7 cellular contexts compared by ENCODE assay signal in the genomic region with DNA sequence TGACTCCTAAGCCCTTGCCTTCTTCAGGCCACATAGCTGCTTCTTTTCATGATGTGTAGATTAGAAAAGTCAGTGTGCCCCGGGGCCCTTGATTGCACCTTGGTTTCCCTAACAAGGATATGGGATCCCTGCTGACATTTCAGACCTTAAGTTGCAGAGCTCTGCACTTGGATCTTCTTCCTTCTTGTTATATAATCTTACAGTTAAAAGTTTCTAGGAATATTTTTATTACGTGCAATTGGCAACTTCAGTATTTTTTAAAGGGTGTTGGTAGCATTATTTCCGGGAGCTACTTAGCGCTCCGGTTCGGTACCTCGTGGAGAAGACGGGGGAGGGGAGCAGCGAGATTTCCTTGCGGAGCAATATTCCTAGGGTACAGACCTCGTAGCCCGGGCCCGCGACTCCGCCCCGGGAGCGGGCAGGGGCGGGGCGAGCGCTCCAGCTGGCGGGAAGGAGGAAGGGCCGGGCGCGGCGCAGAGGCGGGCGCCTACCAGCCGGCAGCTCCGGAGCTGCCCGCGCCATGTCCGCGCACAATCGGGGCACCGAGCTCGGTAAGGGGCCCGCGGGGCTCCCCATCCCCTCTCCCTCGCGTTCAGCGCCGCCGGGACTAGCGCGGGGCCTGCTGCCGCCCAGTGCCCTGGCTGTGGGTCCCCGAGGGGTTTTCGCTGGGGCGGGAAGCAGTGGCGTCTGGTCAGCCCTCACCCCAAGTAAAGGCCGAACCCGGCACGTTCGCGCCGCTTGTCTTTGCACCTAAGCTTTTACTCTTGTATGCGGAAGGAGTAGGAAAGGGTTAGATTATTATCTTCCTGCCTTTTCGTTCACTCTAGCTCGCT. TPM values are rescaled to one million over a fixed set of nuclear protein-coding genes. Genes with fewer than 3 reads are reported as not detected.
A peak's percentile ranks its signal among the peaks of the same experiment; 100 is the strongest.
DNase-seq lines count a peak whose midpoint lies in the region; ATAC-seq lines count a peak whose summit lies in the region.

A gene (plus strand): TSS at position 469 of the 833 bp plus-strand sequence. CDS start 52 bp downstream, at position 521.

- DNase-seq in NCI-H1436 (lab: John Stamatoyannopoulos, UW) (peak; percentile 49), T-helper 9 cell (peak; percentile 47), astrocyte of the hippocampus (ENCODE audit: low read depth, low spot score) (peak; percentile 93), hypothalamus (lab: John Stamatoyannopoulos, UW) (peak in 50 of 51 donors; percentile 21 to 79 (median 52)), sciatic nerve (ENCODE audit: low spot score) (peak; percentile 87)

- intact Hi-C loops in sciatic nerve (cut with DNase I) = no loop called here

- ATAC-seq in GM18499 (IDR thresholded peaks at IDR 0.05; ENCODE audit: insufficient read depth, unreplicated experiment) (peak; percentile 44), HG02840 (IDR thresholded peaks at IDR 0.05; ENCODE audit: low FRiP score, unreplicated experiment) (peak; percentile 88), sciatic nerve (peak; percentile 98)

RNA-seq across cellular contexts. Expression of the gene that starts here (rescaled TPM):
- total RNA-seq in sciatic nerve = 35.3 TPM

Comparison
In these comparisons a context has a peak if more than half of its experiments do, and no peak if none do; other contexts are left out.
1. Peak in every context shown above with its lines: DNase-seq and ATAC-seq.
2. ATAC-seq: peak in every context shown above with its lines; median percentile 98 in sciatic nerve; 88 in HG02840; 44 in GM18499.